ENCODE assay signal across 16 cellular contexts in the genomic region with DNA sequence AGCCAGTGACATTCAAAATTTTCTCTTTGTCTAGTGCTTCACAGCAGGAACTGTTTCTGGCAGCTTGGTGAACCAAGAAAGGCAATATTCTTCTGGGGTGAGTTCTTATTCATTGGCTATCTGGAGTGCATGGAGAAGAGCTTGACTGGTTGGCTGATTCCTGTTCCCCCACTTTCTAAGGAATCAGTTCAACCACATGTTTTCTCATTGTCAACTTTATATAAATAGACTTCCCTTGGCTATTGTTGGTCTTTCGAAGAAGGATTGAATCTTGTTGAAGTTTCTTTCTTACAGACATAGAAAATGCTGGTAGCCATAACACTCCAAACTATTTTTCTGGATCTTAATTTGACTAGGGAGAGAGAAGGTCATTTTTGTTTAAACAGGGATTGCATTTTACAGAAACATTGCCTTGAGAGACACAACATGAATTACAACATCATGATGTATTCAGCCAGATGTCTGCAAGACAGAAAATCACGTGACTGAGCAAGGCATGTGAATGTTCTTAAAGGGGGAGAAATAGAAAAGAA.
DNase-seq lines count a peak whose midpoint lies in the region; ATAC-seq and TF ChIP-seq lines count a peak whose summit lies in the region.
"Had no signal": no experiment of that assay in that cellular context is flagged by ENCODE, and none has a peak within 500 bp of the region (broad histone marks: within the 10 kb centered on the region; RNA-seq: fewer than 3 reads in every experiment).

No MANE protein-coding gene starts in this region.

- H3K4me3 Mint-ChIP-seq in natural killer cell: no peak overlapping the region
- H3K4me3 Mint-ChIP-seq: activated T-helper 17 cell treated with anti-CD3 and anti-CD28 coated beads, Interleukin-2, amount 50 U/mL, for 72 hours; HFFc6; naive thymus-derived CD4-positive, alpha-beta T cell had no signal

- no peaks in the 10 kb centered on the region for H3K9me2 ChIP-seq in GM23248 (ENCODE audit: insufficient read depth)

- H3K27ac Mint-ChIP-seq in natural killer cell: no peak overlapping the region
- H3K27ac Mint-ChIP-seq: activated T-helper 17 cell treated with anti-CD3 and anti-CD28 coated beads, Interleukin-2, amount 50 U/mL, for 72 hours; HFFc6; naive thymus-derived CD4-positive, alpha-beta T cell had no signal

- H3K9ac ChIP-seq in GM23248: no peak overlapping the region

- no peaks in the 10 kb centered on the region for H4K20me1 ChIP-seq in GM23248 (ENCODE audit: insufficient read depth)

- no peaks in the 10 kb centered on the region for H3K4me1 Mint-ChIP-seq in natural killer cell
- H3K4me1 Mint-ChIP-seq: activated T-helper 17 cell treated with anti-CD3 and anti-CD28 coated beads, Interleukin-2, amount 50 U/mL, for 72 hours had no signal

- H3K79me2 ChIP-seq in GM23248 (ENCODE audit: insufficient read depth): no peaks in the 10 kb centered on the region

- no peaks in the 10 kb centered on the region for H3F3A ChIP-seq in GM23248 (ENCODE audit: insufficient read depth)

- H3K9me3 Mint-ChIP-seq in natural killer cell: no peaks in the 10 kb centered on the region
- H3K9me3 Mint-ChIP-seq: activated T-helper 17 cell treated with anti-CD3 and anti-CD28 coated beads, Interleukin-2, amount 50 U/mL, for 72 hours had no signal

- peak; percentile 68 for DNase-seq in GM23248
- no peak for DNase-seq in caudate nucleus (lab: John Stamatoyannopoulos, UW)
- no peak for DNase-seq in right cardiac atrium
- peak in 1 of 2 donors; percentile 10 for DNase-seq in gastrocnemius medialis
- no peak for DNase-seq in activated CD4-positive, alpha-beta T cell treated with anti-CD3 and anti-CD28 coated beads for 48 hours
- no peak for DNase-seq in NCI-H446 (lab: John Stamatoyannopoulos, UW)
- DNase-seq in natural killer cell: no peak
- DNase-seq: cerebellar nuclear complex; COR-L47; HFFc6; naive thymus-derived CD4-positive, alpha-beta T cell; NCI-H524 treated with DMSO at 0.1 percent for 48 hours had no signal

- H2AFZ ChIP-seq in GM23248: no peak overlapping the region

- no peak for TF ChIP-seq POLR2A in gastrocnemius medialis (IDR thresholded peaks at IDR 0.05)

- H3K4me1 ChIP-seq in GM23248 (ENCODE audit: insufficient read depth) (0 out of 2 replicates have a peak, but pooled peaks cover 4% of the 10 kb centered on the region), right cardiac atrium (ENCODE audit: control insufficient read depth, insufficient read depth, low read length) (peaks cover 2% of the 10 kb centered on the region), gastrocnemius medialis (no peaks in the 10 kb centered on the region)

- in situ Hi-C loops in GM23248 (cut with MboI): no loop called here
- in situ Hi-C loops in gastrocnemius medialis (cut with MboI; ENCODE audit: low sequenced_read_pairs in 4 of 4): no loop called here

- H3K36me3 ChIP-seq in GM23248 (ENCODE audit: low read depth) (no peaks in the 10 kb centered on the region), gastrocnemius medialis (no peaks in the 10 kb centered on the region)
- H3K36me3 ChIP-seq: thoracic aorta had no signal

- no peak for TF ChIP-seq CTCF in gastrocnemius medialis (IDR thresholded peaks at IDR 0.05 in 4 of 5, conservative IDR thresholded peaks at IDR 0.05 in 1 of 5)
- TF ChIP-seq CTCF in natural killer cell (IDR thresholded peaks at IDR 0.05): no peak

- no peaks in the 10 kb centered on the region for H3K27me3 ChIP-seq in GM23248 (replicated peaks; ENCODE audit: insufficient read depth)
- H3K27me3 ChIP-seq in right cardiac atrium (ENCODE audit: control insufficient read depth, insufficient read depth): no peaks in the 10 kb centered on the region
- H3K27me3 ChIP-seq in gastrocnemius medialis: no peaks in the 10 kb centered on the region

- H3K27ac ChIP-seq in GM23248: no peak overlapping the region
- H3K27ac ChIP-seq in caudate nucleus (ENCODE audit: low read depth, low read length): peak overlapping the region; percentile 81
- H3K27ac ChIP-seq in right cardiac atrium (ENCODE audit: low read length): peak overlapping the region; percentile 72
- peak overlapping the region in 3 of 4 donors; percentile 10 to 43 (median 29) for H3K27ac ChIP-seq in gastrocnemius medialis
- H3K27ac ChIP-seq: thoracic aorta had no signal

- ATAC-seq in right cardiac atrium (peak; percentile 68 to 76), gastrocnemius medialis (peak; percentile 62 to 73), natural killer cell (no peak), HG03039 (IDR thresholded peaks at IDR 0.05; ENCODE audit: unreplicated experiment) (no peak)
- ATAC-seq: activated CD4-positive, CD25-positive, alpha-beta regulatory T cell treated with anti-CD3 and anti-CD28 coated beads, Interleukin-2, amount 50 U/mL, for 24 hours; activated T-helper 17 cell treated with anti-CD3 and anti-CD28 coated beads, Interleukin-2, amount 50 U/mL, for 72 hours had no signal

- 0 to 11% methylated on average over 2 of the region's 2 CpGs for WGBS in GM23248 (ENCODE audit: low coverage in 1 of 2, low lambda C conversion rate in 2 of 2, missing lambda C conversion rate in 2 of 2), 2 experiments
- WGBS in right cardiac atrium: 52% methylated on average over 2 of the region's 2 CpGs

- H3K36me3 Mint-ChIP-seq in natural killer cell: no peaks in the 10 kb centered on the region
- H3K36me3 Mint-ChIP-seq: naive thymus-derived CD4-positive, alpha-beta T cell had no signal

- intact Hi-C loops in right cardiac atrium (cut with DNase I) (no loop called here), gastrocnemius medialis (cut with DNase I; ENCODE audit: low total_unique reads) (no loop called here), natural killer cell (cut with micrococcal nuclease) (no loop called here)

- no peaks in the 10 kb centered on the region for H3K9me3 ChIP-seq in GM23248 (ENCODE audit: low read depth)
- H3K9me3 ChIP-seq in right cardiac atrium (ENCODE audit: control insufficient read depth, low read length): no peaks in the 10 kb centered on the region
- no peaks in the 10 kb centered on the region for H3K9me3 ChIP-seq in gastrocnemius medialis
- H3K9me3 ChIP-seq: thoracic aorta had no signal

- H3K4me2 ChIP-seq in GM23248 (ENCODE audit: unreplicated experiment): no peak overlapping the region

- no peak overlapping the region for H3K4me3 ChIP-seq in GM23248
- H3K4me3 ChIP-seq in right cardiac atrium (ENCODE audit: low read length): no peak overlapping the region
- no peak overlapping the region for H3K4me3 ChIP-seq in gastrocnemius medialis
- H3K4me3 ChIP-seq: thoracic aorta had no signal

- no peaks in the 10 kb centered on the region for H3K27me3 Mint-ChIP-seq in natural killer cell (ENCODE audit: low read depth in 2 of 2)
- H3K27me3 Mint-ChIP-seq: activated T-helper 17 cell treated with anti-CD3 and anti-CD28 coated beads, Interleukin-2, amount 50 U/mL, for 72 hours; naive thymus-derived CD4-positive, alpha-beta T cell had no signal

Comparison
In these comparisons a context has a peak if more than half of its experiments do, and no peak if none do; other contexts are left out.
1. ATAC-seq: peak in right cardiac atrium (2 of 2) and gastrocnemius medialis (2 of 2); none in natural killer cell (0 of 3) and HG03039 (single experiment).